ENCODE assay signal across 8 cellular contexts in genomic region chr4:186723207-186724047, GRCh38. TPM values are rescaled to one million over a fixed set of nuclear protein-coding genes. Genes with fewer than 3 reads are reported as not detected.
DNase-seq lines count a peak whose midpoint lies in the region; ATAC-seq, FAIRE-seq and TF ChIP-seq lines count a peak whose summit lies in the region.

Gene FAT1, minus strand, starts transcription at chr4:186723856. Its CDS starts 14,029 bp downstream, at chr4:186709827.

- H3K9ac ChIP-seq in astrocyte (ENCODE audit: low read length), result peak within 1 kb of the TSS; percentile 99

- H3K4me1 Mint-ChIP-seq in astrocyte (ENCODE audit: low read depth, unreplicated experiment), result peaks cover 14% of the 10 kb centered on the region

- H2AFZ ChIP-seq in astrocyte (ENCODE audit: low read depth, low read length), result peak within 1 kb of the TSS; percentile 27

- TF ChIP-seq CTCF in astrocyte (IDR thresholded peaks at IDR 0.05; ENCODE audit: insufficient read depth, low read depth, low read length), result no peak

- peaks cover 17% of the 10 kb centered on the region for H3K4me1 ChIP-seq in astrocyte (ENCODE audit: insufficient read depth, low read length)

- H3K27ac ChIP-seq in astrocyte (ENCODE audit: low read depth, low read length), result peak within 1 kb of the TSS; percentile 97

- H3K27ac Mint-ChIP-seq in astrocyte (ENCODE audit: unreplicated experiment), result peak within 1 kb of the TSS; percentile 98

- H3K36me3 ChIP-seq in astrocyte (ENCODE audit: insufficient read depth, low read length), result no peaks in the 10 kb centered on the region

- H3K27me3 ChIP-seq in astrocyte (ENCODE audit: insufficient read depth, low read length), result no peaks in the 10 kb centered on the region

- H3K9me3 ChIP-seq in astrocyte (ENCODE audit: insufficient read depth, low read depth, low read length), result no peaks in the 10 kb centered on the region

- H4K20me1 ChIP-seq in astrocyte (ENCODE audit: insufficient read depth, low read length), result peaks cover 59% of the 10 kb centered on the region

- peaks cover 2% of the 10 kb centered on the region for H3K9me3 Mint-ChIP-seq in astrocyte (ENCODE audit: unreplicated experiment)

- DNase-seq in ELF-1 (ENCODE audit: low read depth, low spot score) (peak; percentile 58), NCI-H1092 (lab: John Stamatoyannopoulos, UW) (peak; percentile 58), astrocyte (ENCODE audit: low read depth) (peak; percentile 73), hepatic stellate cell (ENCODE audit: low spot score) (peak; percentile 84), putamen (ENCODE audit: low spot score) (peak; percentile 37), germinal center (ENCODE audit: low spot score) (no peak)

- peak within 1 kb of the TSS; percentile 100 for H3K4me3 Mint-ChIP-seq in astrocyte (ENCODE audit: unreplicated experiment)

- ATAC-seq in GM21360 (IDR thresholded peaks at IDR 0.05; ENCODE audit: unreplicated experiment), result no peak
- no peak for ATAC-seq in GM18520 (IDR thresholded peaks at IDR 0.05; ENCODE audit: unreplicated experiment)

- H3K4me2 ChIP-seq in astrocyte (ENCODE audit: low read length), result peak within 1 kb of the TSS; percentile 92

- no peak for FAIRE-seq in astrocyte (lab: Jason Lieb, UNC)

- H3K36me3 Mint-ChIP-seq in astrocyte (ENCODE audit: low read depth, unreplicated experiment), result peaks cover 11% of the 10 kb centered on the region

- peaks cover 80% of the 10 kb centered on the region for H3K79me2 ChIP-seq in astrocyte (ENCODE audit: insufficient read depth, low read length)

- H3K4me3 ChIP-seq in astrocyte (ENCODE audit: insufficient read depth, low read depth, low read length), result peak within 1 kb of the TSS; percentile 100

- H3K27me3 Mint-ChIP-seq in astrocyte (ENCODE audit: low read depth, unreplicated experiment), result no peaks in the 10 kb centered on the region

RNA-seq across cellular contexts. Expression of gene FAT1, which starts in this region (rescaled TPM):
- 590 and 591 TPM in 2 replicates for total RNA-seq in astrocyte
